ENCODE assay signal across 8 cellular contexts in genomic region chr13:76884571-76885202, GRCh38. TPM values are rescaled to one million over a fixed set of nuclear protein-coding genes. Genes with fewer than 3 reads are reported as not detected.
DNase-seq lines count a peak whose midpoint lies in the region; ATAC-seq and TF ChIP-seq lines count a peak whose summit lies in the region.

No MANE protein-coding gene starts in this region.

- H3K27ac Mint-ChIP-seq in CD4-positive, alpha-beta memory T cell, result peak overlapping the region in 6 of 7 donors; percentile 50 to 87 (median 74)
- peak overlapping the region; percentile 54 for H3K27ac Mint-ChIP-seq in neural crest cell (ENCODE audit: unreplicated experiment)

- no peak for TF ChIP-seq CTCF in NB4 (IDR thresholded peaks at IDR 0.05; ENCODE audit: low read depth, low read length)
- TF ChIP-seq CTCF in neural crest cell (conservative IDR thresholded peaks at IDR 0.05), result no peak

- H3K9me3 ChIP-seq in CD4-positive, alpha-beta memory T cell (ENCODE audit: control insufficient read depth in 1 of 2, low read length in 2 of 2), result no peaks in the 10 kb centered on the region
- no peaks in the 10 kb centered on the region for H3K9me3 ChIP-seq in effector memory CD4-positive, alpha-beta T cell (ENCODE audit: control insufficient read depth, low read length)

- peaks cover 0 to 4% of the 10 kb centered on the region in 2 donors for H3K36me3 Mint-ChIP-seq in CD4-positive, alpha-beta memory T cell
- no peaks in the 10 kb centered on the region for H3K36me3 Mint-ChIP-seq in neural crest cell (ENCODE audit: low read depth)

- H3K27me3 ChIP-seq in CD4-positive, alpha-beta memory T cell (ENCODE audit: insufficient read depth, low read length), result no peaks in the 10 kb centered on the region
- no peaks in the 10 kb centered on the region for H3K27me3 ChIP-seq in effector memory CD4-positive, alpha-beta T cell (replicated peaks; ENCODE audit: control insufficient read depth, insufficient read depth, low read length, poor library complexity, severe bottlenecking)

- no peaks in the 10 kb centered on the region for H3K36me3 ChIP-seq in CD4-positive, alpha-beta memory T cell (ENCODE audit: insufficient read depth, low read length)
- H3K36me3 ChIP-seq in effector memory CD4-positive, alpha-beta T cell (ENCODE audit: control insufficient read depth, insufficient read depth, low read length), result no peaks in the 10 kb centered on the region

- no peaks in the 10 kb centered on the region for H3K9me3 Mint-ChIP-seq in CD4-positive, alpha-beta memory T cell
- no peaks in the 10 kb centered on the region for H3K9me3 Mint-ChIP-seq in neural crest cell

- DNase-seq in CD4-positive, alpha-beta memory T cell, result no peak
- DNase-seq in NB4 (ENCODE audit: low read depth) (peak; percentile 41), neural crest cell (ENCODE audit: low read depth, low spot score) (no peak), NCI-H774 (lab: John Stamatoyannopoulos, UW) (no peak)
- DNase-seq in effector memory CD4-positive, alpha-beta T cell, result no peak
- no peak for DNase-seq in activated CD4-positive, alpha-beta T cell treated with anti-CD3 and anti-CD28 coated beads for 1 hour

- intact Hi-C loops in CD4-positive, alpha-beta memory T cell (cut with micrococcal nuclease), result loop anchor here (1.0 to 5.0 kb wide), 4 partner anchors 217 to 1249 kb away; partner anchors contain the start of genes MYCBP2 and SLAIN1

- peak overlapping the region; percentile 83 to 92 (median 88) for H3K4me3 Mint-ChIP-seq in CD4-positive, alpha-beta memory T cell
- H3K4me3 Mint-ChIP-seq in neural crest cell, result peak overlapping the region; percentile 77

- TF ChIP-seq POLR2A in NB4 (IDR thresholded peaks at IDR 0.05; ENCODE audit: extremely low read depth, insufficient read length), result no peak

- H3K27ac ChIP-seq in CD4-positive, alpha-beta memory T cell (ENCODE audit: low read depth, low read length), result no peak overlapping the region
- H3K27ac ChIP-seq in effector memory CD4-positive, alpha-beta T cell (ENCODE audit: insufficient read depth, low read length, poor library complexity, severe bottlenecking), result peak overlapping the region; percentile 23

- H3K4me1 ChIP-seq in CD4-positive, alpha-beta memory T cell (ENCODE audit: insufficient read depth, low read length), result peaks cover 24% of the 10 kb centered on the region
- H3K4me1 ChIP-seq in effector memory CD4-positive, alpha-beta T cell (ENCODE audit: control insufficient read depth, insufficient read depth, low read length, poor library complexity, severe bottlenecking), result peaks cover 20% of the 10 kb centered on the region

- H3K27me3 Mint-ChIP-seq in CD4-positive, alpha-beta memory T cell, result peaks cover 2 to 5% of the 10 kb centered on the region in 2 donors
- H3K27me3 Mint-ChIP-seq in neural crest cell (ENCODE audit: low read depth), result peaks cover 54% of the 10 kb centered on the region

- CTCF ChIA-PET in CD4-positive, alpha-beta memory T cell (lab: Charles Lee; ENCODE audit: partially characterized antibody), result interaction anchor here (1.0 to 4.4 kb wide), 20 partner anchors 10 to 1187 kb away, joined by 3 to 28 read pairs (median 4); no protein-coding TSS in a partner anchor

- no peak for ATAC-seq in HG03432 (IDR thresholded peaks at IDR 0.05; ENCODE audit: unreplicated experiment)
- no peak for ATAC-seq in HG02938 (IDR thresholded peaks at IDR 0.05; ENCODE audit: unreplicated experiment)

- peak overlapping the region; percentile 23 to 80 for H3K4me3 ChIP-seq in CD4-positive, alpha-beta memory T cell (ENCODE audit: low read length in 2 of 2)
- H3K4me3 ChIP-seq in NB4 (ENCODE audit: low read depth, low read length), result peak overlapping the region; percentile 21
- H3K4me3 ChIP-seq in effector memory CD4-positive, alpha-beta T cell (ENCODE audit: insufficient read depth, low read depth, low read length, poor library complexity, severe bottlenecking), result peak overlapping the region; percentile 72

- POLR2A ChIA-PET in CD4-positive, alpha-beta memory T cell (lab: Charles Lee; ENCODE audit: partially characterized antibody), result interaction anchor here (0.6 to 3.0 kb wide), 9 partner anchors 9 to 1248 kb away, joined by 3 to 45 read pairs (median 6); partner anchors contain the start of genes CLN5, FBXL3 and LMO7

- peaks cover 19 to 55% (median 30%) of the 10 kb centered on the region in 4 donors for H3K4me1 Mint-ChIP-seq in CD4-positive, alpha-beta memory T cell
- peaks cover 22% of the 10 kb centered on the region for H3K4me1 Mint-ChIP-seq in neural crest cell

RNA-seq across cellular contexts. Expression of gene KCTD12, which starts 1.5 kb away (rescaled TPM):
- 1 to 10 TPM; 9.3 to 9.6 TPM for total RNA-seq in CD4-positive, alpha-beta memory T cell
- polyA plus RNA-seq in CD4-positive, alpha-beta memory T cell, result under 1 TPM; 0.15 to 0.56 TPM
- total RNA-seq in neural crest cell, result 7.4 and 8.6 TPM in 2 replicates

Comparison
In these comparisons a context has a peak if more than half of its experiments do, and no peak if none do; other contexts are left out.
1. H3K4me3 ChIP-seq: peak in every context shown above with its lines; median percentile 72 in effector memory CD4-positive, alpha-beta T cell; 52 in CD4-positive, alpha-beta memory T cell; 21 in NB4.